ENCODE assay signal across 9 cellular contexts in the genomic region with DNA sequence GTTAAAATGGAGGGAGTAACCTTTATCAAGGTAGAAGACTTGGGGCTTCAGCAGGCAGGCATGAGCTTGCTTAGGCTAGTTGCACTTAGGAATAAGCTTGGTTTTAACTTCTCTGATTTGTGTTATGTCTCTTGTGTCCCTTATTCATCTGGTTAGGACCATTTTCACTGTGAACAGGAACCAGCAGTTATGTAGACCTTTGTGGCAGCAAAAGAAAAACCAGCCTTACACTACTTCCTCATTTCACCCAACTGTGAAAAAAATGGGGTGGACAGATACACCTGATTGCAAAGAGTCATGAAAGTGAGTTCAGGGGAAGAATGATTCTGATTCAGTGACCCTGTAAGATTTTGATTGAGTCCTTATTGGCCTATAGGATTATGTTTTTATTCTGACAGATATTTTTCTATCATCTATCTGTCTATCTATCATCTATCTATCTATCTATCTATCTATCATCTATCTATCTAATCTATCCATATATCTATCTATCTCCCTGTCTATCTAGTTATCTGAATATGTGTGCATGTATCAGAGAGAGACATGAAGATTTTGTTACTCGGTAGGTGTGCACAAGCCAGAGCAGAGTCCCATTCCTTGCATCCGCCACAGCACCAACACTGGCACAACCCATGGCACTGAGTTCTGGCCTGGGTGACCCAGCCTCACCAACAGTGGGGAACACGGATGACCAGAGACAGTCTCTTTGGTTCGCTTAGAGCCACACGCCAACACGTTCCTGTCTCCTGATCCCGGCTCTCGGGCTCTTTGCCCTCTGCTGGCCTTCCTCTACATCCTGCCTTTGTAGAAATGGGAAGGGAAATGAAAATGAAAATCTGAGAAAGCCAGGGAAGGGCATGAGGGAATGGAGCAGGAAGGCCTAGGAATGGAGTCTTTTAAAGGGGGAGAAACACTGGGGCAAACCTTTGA. TPM values are rescaled to one million over a fixed set of nuclear protein-coding genes. Genes with fewer than 3 reads are reported as not detected.
A peak's percentile ranks its signal among the peaks of the same experiment; 100 is the strongest.
DNase-seq lines count a peak whose midpoint lies in the region; ATAC-seq, FAIRE-seq and TF ChIP-seq lines count a peak whose summit lies in the region.
"Had no signal": no experiment of that assay in that cellular context is flagged by ENCODE, and none has a peak within 500 bp of the region (broad histone marks: within the 10 kb centered on the region; RNA-seq: fewer than 3 reads in every experiment).

No MANE protein-coding gene starts in this region.

- no peaks in the 10 kb centered on the region for H3K36me3 ChIP-seq in BLaER1 treated with 17β-estradiol and CSF1 and Interleukin-3, amounts not matched to agents 10 nM and 100 nM

- ATAC-seq in GM21367 (IDR thresholded peaks at IDR 0.05; ENCODE audit: unreplicated experiment) (peak; percentile 95), HG03439 (IDR thresholded peaks at IDR 0.05; ENCODE audit: unreplicated experiment) (peak; percentile 82)

- H3K4me1 Mint-ChIP-seq in endothelial cell (ENCODE audit: unreplicated experiment), result peaks cover 56% of the 10 kb centered on the region

- DNase-seq in endothelial cell (ENCODE audit: low spot score) (no peak), posterior vena cava (ENCODE audit: low spot score) (no peak), GF-D8 (lab: John Stamatoyannopoulos, UW) (no peak), urothelium cell line (ENCODE audit: low spot score) (no peak)
- DNase-seq in activated CD4-positive, CD25-positive, alpha-beta regulatory T cell treated with anti-CD3 and anti-CD28 coated beads, Interleukin-2, amount 50 U/mL, for 72 hours, result no peak

- no peaks in the 10 kb centered on the region for H3K27me3 ChIP-seq in BLaER1 treated with 17β-estradiol and CSF1 and Interleukin-3, amounts not matched to agents 10 nM and 100 nM

- H3K36me3 Mint-ChIP-seq in endothelial cell (ENCODE audit: low read depth, unreplicated experiment), result peaks cover 4% of the 10 kb centered on the region

- H4K20me1 ChIP-seq in BLaER1 treated with 17β-estradiol and CSF1 and Interleukin-3, amounts not matched to agents 10 nM and 100 nM, result no peaks in the 10 kb centered on the region

- H3K9ac ChIP-seq in BLaER1 treated with 17β-estradiol and CSF1 and Interleukin-3, amounts not matched to agents 10 nM and 100 nM, result no peak overlapping the region

- no peak overlapping the region for H3K4me3 Mint-ChIP-seq in endothelial cell (ENCODE audit: unreplicated experiment)

- H3K4me3 ChIP-seq in BLaER1 treated with 17β-estradiol and CSF1 and Interleukin-3, amounts not matched to agents 10 nM and 100 nM, result no peak overlapping the region

- no peak for TF ChIP-seq CTCF in endothelial cell (IDR thresholded peaks at IDR 0.05; ENCODE audit: unreplicated experiment)

- FAIRE-seq in urothelium cell line (lab: Jason Lieb, UNC), result no peak

- peak overlapping the region in 5 of 11 experiments; percentile 11 to 40 (median 23); a peak in 5 of 22 replicates for H3K27ac ChIP-seq in BLaER1 treated with 17β-estradiol and CSF1 and Interleukin-3, amounts not matched to agents 10 nM and 100 nM
- H3K27ac ChIP-seq: C4-2B had no signal

- peak overlapping the region; percentile 51 to 89 (median 75) for H3K4me2 ChIP-seq in BLaER1 treated with 17β-estradiol and CSF1 and Interleukin-3, amounts not matched to agents 10 nM and 100 nM

- H3K4me1 ChIP-seq in BLaER1 treated with 17β-estradiol and CSF1 and Interleukin-3, amounts not matched to agents 10 nM and 100 nM, result peaks cover 29 to 88% (median 69%) of the 10 kb centered on the region in 10 experiments

- peak overlapping the region; percentile 89 for H3K27ac Mint-ChIP-seq in endothelial cell (ENCODE audit: unreplicated experiment)

- H3K27me3 Mint-ChIP-seq in endothelial cell (ENCODE audit: unreplicated experiment), result peaks cover 3% of the 10 kb centered on the region

- no peaks in the 10 kb centered on the region for H3K9me3 Mint-ChIP-seq in endothelial cell (ENCODE audit: unreplicated experiment)

- 0 out of 22 replicates have a peak, but pooled peaks cover 0 to 8% (median 0%) of the 10 kb centered on the region in 11 experiments for H3K9me3 ChIP-seq in BLaER1 treated with 17β-estradiol and CSF1 and Interleukin-3, amounts not matched to agents 10 nM and 100 nM (replicated peaks in 1 of 11)

- intact Hi-C loops in posterior vena cava (cut with DNase I), result loop anchor here in 1 of 2 donors (10.0 kb wide), 1 partner anchor 134 kb away; no protein-coding TSS in a partner anchor

RNA-seq across cellular contexts. Expression of a gene that starts 1.3 kb away (rescaled TPM):
- total RNA-seq in endothelial cell (ENCODE audit: unreplicated experiment), result 23.3 TPM
- total RNA-seq in posterior vena cava, result 1 to 10 TPM; 5.0 to 5.1 TPM
